In the genomic region with DNA sequence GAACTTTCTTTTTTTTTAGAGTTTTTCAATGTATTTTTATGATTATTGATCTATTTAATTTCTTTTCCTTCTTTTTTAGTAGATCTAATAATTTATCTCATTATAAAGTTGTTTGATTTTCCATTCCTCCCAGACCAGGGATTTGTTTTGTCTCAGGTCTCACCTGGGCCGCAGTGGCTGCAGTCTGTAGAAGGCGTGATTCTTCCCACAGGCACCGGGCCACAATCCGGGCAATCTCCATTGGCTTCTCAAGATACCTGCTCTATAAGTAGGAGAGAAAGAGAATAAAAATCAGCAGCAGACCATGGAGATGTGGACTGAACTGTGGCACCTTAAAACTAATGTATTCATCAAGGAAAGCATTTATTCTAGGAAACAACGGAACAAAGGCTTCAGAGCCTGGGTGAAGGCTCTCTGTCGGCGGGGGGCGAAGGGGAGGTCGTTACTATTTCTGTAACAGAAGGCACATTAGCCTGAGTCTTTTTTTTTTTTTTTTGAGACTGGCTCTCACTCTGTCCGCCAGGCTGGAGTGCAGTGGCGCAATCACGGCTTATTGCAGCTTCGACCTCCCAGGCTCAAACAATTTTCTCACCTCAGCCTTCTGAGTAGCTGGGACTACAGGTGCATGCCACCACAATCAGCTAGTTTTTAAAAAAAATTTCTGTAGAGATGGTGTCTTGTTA, we compare ENCODE assay signal across 23 cellular contexts. TPM values are rescaled to one million over a fixed set of nuclear protein-coding genes. Genes with fewer than 3 reads are reported as not detected.
DNase-seq lines count a peak whose midpoint lies in the region; ATAC-seq, FAIRE-seq and TF ChIP-seq lines count a peak whose summit lies in the region.
"Had no signal": no experiment of that assay in that cellular context is flagged by ENCODE, and none has a peak within 500 bp of the region (broad histone marks: within the 10 kb centered on the region; RNA-seq: fewer than 3 reads in every experiment).

No MANE protein-coding gene starts in this region.

- intact Hi-C loops in esophagus muscularis mucosa (cut with DNase I) (no loop called here), pancreas (cut with DNase I) (no loop called here)

- TF ChIP-seq EP300 in esophagus muscularis mucosa (IDR thresholded peaks at IDR 0.05) = no peak

- no peak for FAIRE-seq in pancreas (lab: Jason Lieb, UNC)
- FAIRE-seq: A204.1, astrocyte, frontal cortex had no signal

- no peak for TF ChIP-seq POLR2A in esophagus muscularis mucosa (IDR thresholded peaks at IDR 0.05; ENCODE audit: low read depth)

- no peak for TF ChIP-seq CTCF in esophagus muscularis mucosa (IDR thresholded peaks at IDR 0.05)
- TF ChIP-seq CTCF in pancreas (IDR thresholded peaks at IDR 0.05) = no peak

- H3K36me3 ChIP-seq in esophagus muscularis mucosa (peaks cover 39 to 80% (median 59%) of the 10 kb centered on the region in 4 donors), pancreas (peaks cover 0 to 37% (median 19%) of the 10 kb centered on the region in 3 donors)

- H3K27ac Mint-ChIP-seq in activated T-cell treated with anti-CD3 and anti-CD28 coated beads, Interleukin-2, amount 50 U/mL, for 72 hours = peak overlapping the region; percentile 75
- no peak overlapping the region for H3K27ac Mint-ChIP-seq in stimulated activated memory B cell treated with anti-CD40 and anti-IgM and Interleukin-4, amounts not matched to agents 10 μg/mL and 1 μg/mL and 100 μg/mL, for 72 hours
- H3K27ac Mint-ChIP-seq: activated CD4-positive, alpha-beta memory T cell treated with anti-CD3 and anti-CD28 coated beads, Interleukin-2, amount 10 ng/mL, durations not matched to agents 7 days and 5 days had no signal

- ATAC-seq in activated T-cell treated with anti-CD3 and anti-CD28 coated beads, Interleukin-2, amount 50 U/mL, for 72 hours (replicated peaks in 1 of 2) = no peak
- no peak for ATAC-seq in activated T-cell treated with anti-CD3 and anti-CD28 coated beads, Interleukin-2, amount 50 U/mL, for 4 hours
- peak; percentile 46 to 77 (median 60) for ATAC-seq in pancreas
- no peak for ATAC-seq in stimulated activated memory B cell treated with anti-CD40 and anti-IgM and Interleukin-4, amounts not matched to agents 10 μg/mL and 1 μg/mL and 100 μg/mL, for 72 hours
- ATAC-seq: HCT116 had no signal

- H3K27ac ChIP-seq in esophagus muscularis mucosa (replicated peaks in 1 of 4) = peak overlapping the region in 3 of 4 donors; percentile 49 to 74 (median 72)
- peak overlapping the region in 2 of 4 donors; percentile 55 to 67 for H3K27ac ChIP-seq in pancreas
- H3K27ac ChIP-seq: SK-N-MC had no signal

- no peaks in the 10 kb centered on the region for H3K9me3 ChIP-seq in esophagus muscularis mucosa
- no peaks in the 10 kb centered on the region for H3K9me3 ChIP-seq in pancreas
- H3K9me3 ChIP-seq: spleen had no signal

- H3K27me3 ChIP-seq in esophagus muscularis mucosa (no peaks in the 10 kb centered on the region), pancreas (no peaks in the 10 kb centered on the region)
- H3K27me3 ChIP-seq: spleen had no signal

- H3K4me1 ChIP-seq in esophagus muscularis mucosa = peaks cover 38 to 64% (median 57%) of the 10 kb centered on the region in 4 donors
- peaks cover 17 to 45% (median 39%) of the 10 kb centered on the region in 3 donors for H3K4me1 ChIP-seq in pancreas

- no peaks in the 10 kb centered on the region for H3K27me3 Mint-ChIP-seq in activated T-cell treated with anti-CD3 and anti-CD28 coated beads, Interleukin-2, amount 50 U/mL, for 72 hours (ENCODE audit: low read depth)
- H3K27me3 Mint-ChIP-seq in activated T-cell treated with anti-CD3 and anti-CD28 coated beads, Interleukin-2, amount 50 U/mL, for 4 hours (ENCODE audit: low read depth) = no peaks in the 10 kb centered on the region
- H3K27me3 Mint-ChIP-seq in stimulated activated memory B cell treated with anti-CD40 and anti-IgM and Interleukin-4, amounts not matched to agents 10 μg/mL and 1 μg/mL and 100 μg/mL, for 72 hours = no peaks in the 10 kb centered on the region
- H3K27me3 Mint-ChIP-seq: activated CD4-positive, alpha-beta memory T cell treated with anti-CD3 and anti-CD28 coated beads, Interleukin-2, amount 10 ng/mL, durations not matched to agents 7 days and 5 days; CD8-positive, alpha-beta memory T cell had no signal

- H3K4me3 Mint-ChIP-seq in activated T-cell treated with anti-CD3 and anti-CD28 coated beads, Interleukin-2, amount 50 U/mL, for 72 hours = no peak overlapping the region
- no peak overlapping the region for H3K4me3 Mint-ChIP-seq in activated T-cell treated with anti-CD3 and anti-CD28 coated beads, Interleukin-2, amount 50 U/mL, for 4 hours
- no peak overlapping the region for H3K4me3 Mint-ChIP-seq in stimulated activated memory B cell treated with anti-CD40 and anti-IgM and Interleukin-4, amounts not matched to agents 10 μg/mL and 1 μg/mL and 100 μg/mL, for 72 hours
- H3K4me3 Mint-ChIP-seq: activated CD4-positive, alpha-beta memory T cell treated with anti-CD3 and anti-CD28 coated beads, Interleukin-2, amount 10 ng/mL, durations not matched to agents 7 days and 5 days; activated naive CD4-positive, alpha-beta T cell treated with anti-CD3 and anti-CD28 coated beads for 36 hours; CD8-positive, alpha-beta memory T cell had no signal

- H3K4me1 Mint-ChIP-seq in activated T-cell treated with anti-CD3 and anti-CD28 coated beads, Interleukin-2, amount 50 U/mL, for 72 hours (ENCODE audit: low read depth) = peaks cover 66% of the 10 kb centered on the region
- peaks cover 43% of the 10 kb centered on the region for H3K4me1 Mint-ChIP-seq in activated T-cell treated with anti-CD3 and anti-CD28 coated beads, Interleukin-2, amount 50 U/mL, for 4 hours (ENCODE audit: low read depth)
- peaks cover 39% of the 10 kb centered on the region for H3K4me1 Mint-ChIP-seq in stimulated activated memory B cell treated with anti-CD40 and anti-IgM and Interleukin-4, amounts not matched to agents 10 μg/mL and 1 μg/mL and 100 μg/mL, for 72 hours

- peaks cover 15 to 63% of the 10 kb centered on the region in 2 donors for H3K36me3 Mint-ChIP-seq in activated T-cell treated with anti-CD3 and anti-CD28 coated beads, Interleukin-2, amount 50 U/mL, for 72 hours (ENCODE audit: insufficient read depth in 2 of 2)
- H3K36me3 Mint-ChIP-seq in activated T-cell treated with anti-CD3 and anti-CD28 coated beads, Interleukin-2, amount 50 U/mL, for 4 hours (ENCODE audit: insufficient read depth) = peaks cover 45% of the 10 kb centered on the region
- peaks cover 65% of the 10 kb centered on the region for H3K36me3 Mint-ChIP-seq in stimulated activated memory B cell treated with anti-CD40 and anti-IgM and Interleukin-4, amounts not matched to agents 10 μg/mL and 1 μg/mL and 100 μg/mL, for 72 hours

- 89% methylated on average over 13 of the region's 13 CpGs for WGBS in esophagus muscularis mucosa
- 40 to 46% methylated on average over 13 of the region's 13 CpGs for WGBS in pancreas, 2 donors

- H3K4me3 ChIP-seq in esophagus muscularis mucosa = no peak overlapping the region
- no peak overlapping the region for H3K4me3 ChIP-seq in pancreas
- H3K4me3 ChIP-seq: SK-N-MC, spleen had no signal

- no peak for DNase-seq in activated T-cell treated with anti-CD3 and anti-CD28 coated beads, Interleukin-2, amount 50 U/mL, for 72 hours
- no peak for DNase-seq in activated T-cell treated with anti-CD3 and anti-CD28 coated beads, Interleukin-2, amount 50 U/mL, for 4 hours
- DNase-seq in NCI-H2227 treated with DMSO at 0.1 percent for 48 hours (lab: John Stamatoyannopoulos, UW) = peak; percentile 72
- no peak for DNase-seq in esophagus muscularis mucosa (ENCODE audit: extremely low spot score)
- peak in 5 of 6 donors; percentile 51 to 66 (median 64) for DNase-seq in pancreas
- no peak for DNase-seq in GOT3 (lab: John Stamatoyannopoulos, UW)
- no peak for DNase-seq in stimulated activated CD4-positive, alpha-beta T cell treated with anti-CD3 and anti-CD28 coated beads, Interleukin-12 subunit alpha, Interleukin-12 subunit beta, amount 100 ng/mL, for 4 hours
- DNase-seq: activated CD4-positive, alpha-beta memory T cell treated with anti-CD3 and anti-CD28 coated beads, Interleukin-2, amount 10 ng/mL, durations not matched to agents 7 days and 5 days; activated naive CD4-positive, alpha-beta T cell treated with anti-CD3 and anti-CD28 coated beads for 36 hours; CD8-positive, alpha-beta memory T cell; DMS53; NCI-H1092; NCI-H1930; NCI-H524; spleen; stimulated activated CD4-positive, alpha-beta T cell treated with anti-CD3 and anti-CD28 coated beads, Interleukin-4, amount 100 ng/mL, for 4 hours; trophoblast cell had no signal

- H3K9me3 Mint-ChIP-seq in activated T-cell treated with anti-CD3 and anti-CD28 coated beads, Interleukin-2, amount 50 U/mL, for 72 hours = no peaks in the 10 kb centered on the region
- H3K9me3 Mint-ChIP-seq in activated T-cell treated with anti-CD3 and anti-CD28 coated beads, Interleukin-2, amount 50 U/mL, for 4 hours = no peaks in the 10 kb centered on the region
- no peaks in the 10 kb centered on the region for H3K9me3 Mint-ChIP-seq in stimulated activated memory B cell treated with anti-CD40 and anti-IgM and Interleukin-4, amounts not matched to agents 10 μg/mL and 1 μg/mL and 100 μg/mL, for 72 hours
- H3K9me3 Mint-ChIP-seq: activated CD4-positive, alpha-beta memory T cell treated with anti-CD3 and anti-CD28 coated beads, Interleukin-2, amount 10 ng/mL, durations not matched to agents 7 days and 5 days; activated naive CD4-positive, alpha-beta T cell treated with anti-CD3 and anti-CD28 coated beads for 36 hours; CD8-positive, alpha-beta memory T cell had no signal

RNA-seq across cellular contexts. Expression of gene STAT3, which starts 42.7 kb away (rescaled TPM):
- total RNA-seq in activated T-cell treated with anti-CD3 and anti-CD28 coated beads, Interleukin-2, amount 50 U/mL, for 72 hours = 100 to 1,000 TPM; 346 to 380 TPM
- total RNA-seq in activated T-cell treated with anti-CD3 and anti-CD28 coated beads, Interleukin-2, amount 50 U/mL, for 4 hours = 100 to 1,000 TPM; 172 to 175 (median 173) TPM
- total RNA-seq in esophagus muscularis mucosa = 100 to 1,000 TPM; 137 to 260 (median 211) TPM
- 100 to 1,000 TPM in 2 of 6 donors, 10 to 100 TPM in 4; 63.3 to 127 (median 78.6) TPM for total RNA-seq in pancreas
- polyA plus RNA-seq in pancreas = 10 to 100 TPM; 37.9 to 42.9 TPM

RNA-seq across cellular contexts. Expression of gene STAT5A, which starts 57.2 kb away (rescaled TPM):
- 100 to 1,000 TPM; 243 to 264 TPM for total RNA-seq in activated T-cell treated with anti-CD3 and anti-CD28 coated beads, Interleukin-2, amount 50 U/mL, for 72 hours
- 100 to 1,000 TPM; 193 to 264 (median 220) TPM for total RNA-seq in activated T-cell treated with anti-CD3 and anti-CD28 coated beads, Interleukin-2, amount 50 U/mL, for 4 hours
- total RNA-seq in esophagus muscularis mucosa (10 to 100 TPM; 42.4 to 97.0 (median 62.7) TPM), pancreas (10 to 100 TPM; 13.1 to 19.8 (median 15.4) TPM)
- 10 to 100 TPM; 10.5 to 12.6 TPM for polyA plus RNA-seq in pancreas

Comparison
In these comparisons a context has a peak if more than half of its experiments do, and no peak if none do; other contexts are left out.
1. ATAC-seq: peak in pancreas (4 of 4); none in activated T-cell treated with anti-CD3 and anti-CD28 coated beads, Interleukin-2, amount 50 U/mL, for 72 hours (0 of 2), activated T-cell treated with anti-CD3 and anti-CD28 coated beads, Interleukin-2, amount 50 U/mL, for 4 hours (0 of 2) and stimulated activated memory B cell treated with anti-CD40 and anti-IgM and Interleukin-4, amounts not matched to agents 10 μg/mL and 1 μg/mL and 100 μg/mL, for 72 hours (single experiment).
2. DNase-seq: peak in NCI-H2227 treated with DMSO at 0.1 percent for 48 hours (single experiment) and pancreas (5 of 6); none in activated T-cell treated with anti-CD3 and anti-CD28 coated beads, Interleukin-2, amount 50 U/mL, for 72 hours (0 of 2), activated T-cell treated with anti-CD3 and anti-CD28 coated beads, Interleukin-2, amount 50 U/mL, for 4 hours (single experiment), esophagus muscularis mucosa (single experiment), GOT3 (single experiment) and stimulated activated CD4-positive, alpha-beta T cell treated with anti-CD3 and anti-CD28 coated beads, Interleukin-12 subunit alpha, Interleukin-12 subunit beta, amount 100 ng/mL, for 4 hours (single experiment).